ENCODE assay signal across 19 cellular contexts in the genomic region with DNA sequence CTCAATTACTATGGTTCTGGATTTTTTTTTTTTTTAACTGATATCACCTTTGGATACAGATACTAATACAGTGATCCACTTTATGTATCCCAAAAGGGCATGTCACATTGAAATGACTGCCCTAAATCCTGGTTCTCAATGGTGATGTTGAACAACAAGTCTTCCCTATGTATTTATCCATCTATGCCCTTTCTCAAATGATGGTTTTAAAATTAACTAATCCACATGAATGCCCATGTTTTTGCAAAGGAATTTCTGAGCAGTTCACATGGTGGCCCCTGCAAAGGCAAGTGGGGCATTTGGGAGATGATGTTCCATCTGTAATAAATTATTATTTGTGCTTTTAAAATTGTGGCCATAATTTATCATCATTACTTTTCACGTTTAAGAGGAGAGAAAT. TPM values are rescaled to one million over a fixed set of nuclear protein-coding genes. Genes with fewer than 3 reads are reported as not detected.
"Had no signal": no experiment of that assay in that cellular context is flagged by ENCODE, and none has a peak within 500 bp of the region (broad histone marks: within the 10 kb centered on the region; RNA-seq: fewer than 3 reads in every experiment).

No MANE protein-coding gene starts in this region.

- H3K4me3 ChIP-seq: gastrocnemius medialis, thyroid gland had no signal

- H3K4me1 ChIP-seq: parathyroid adenoma had no signal

- H3K27ac ChIP-seq: gastrocnemius medialis, parathyroid adenoma, spleen, thyroid gland had no signal

- H3K4me3 Mint-ChIP-seq: activated naive CD8-positive, alpha-beta T cell had no signal

- H3K36me3 ChIP-seq: gastrocnemius medialis, spleen, thyroid gland had no signal

- H3K36me3 Mint-ChIP-seq: activated naive CD8-positive, alpha-beta T cell had no signal

- ATAC-seq: esophagus mucosa, gastrocnemius medialis, left lobe of liver had no signal

- H3K9me3 ChIP-seq: gastrocnemius medialis, spleen, thyroid gland had no signal

- DNase-seq: activated CD4-positive, alpha-beta T cell treated with anti-CD3 and anti-CD28 coated beads, Interleukin-2, amount 50 U/mL, for 4 hours; activated T-cell treated with anti-CD3 and anti-CD28 coated beads for 4 hours; amniotic stem cell; cortex of kidney; effector CD4-positive, alpha-beta T cell; gastrocnemius medialis; islet precursor cell; midbrain; retina; spleen; stimulated activated naive CD4-positive, alpha-beta T cell had no signal

- H3K27me3 ChIP-seq: thyroid gland had no signal

- H3K27ac Mint-ChIP-seq: activated naive CD8-positive, alpha-beta T cell had no signal

RNA-seq across cellular contexts. Expression of a gene that starts 2.7 kb away (rescaled TPM):
- total RNA-seq: activated CD8-positive, alpha-beta memory T cell treated with anti-CD3 and anti-CD28 coated beads for 36 hours; lung microvascular endothelial cell; T-helper 2 cell treated with Interferon-gamma antibody and Interleukin-4, amounts not matched to agents 100 ng/mL and 5 ng/mL, for 36 hours had no signal
